9 cellular contexts compared by ENCODE assay signal in genomic region chr12:121802485-121802842, GRCh38. TPM values are rescaled to one million over a fixed set of nuclear protein-coding genes. Genes with fewer than 3 reads are reported as not detected.
DNase-seq lines count a peak whose midpoint lies in the region; ATAC-seq and TF ChIP-seq lines count a peak whose summit lies in the region.
"Had no signal": no experiment of that assay in that cellular context is flagged by ENCODE, and none has a peak within 500 bp of the region (broad histone marks: within the 10 kb centered on the region; RNA-seq: fewer than 3 reads in every experiment).

No MANE protein-coding gene starts in this region.

- peaks cover 36% of the 10 kb centered on the region for H3K36me3 ChIP-seq in SJSA1
- peaks cover 6% of the 10 kb centered on the region for H3K36me3 ChIP-seq in fibroblast of lung (ENCODE audit: control insufficient read depth, insufficient read depth, low read length)

- DNase-seq in GM12864 (ENCODE audit: low read depth): no peak
- DNase-seq in SJSA1 (ENCODE audit: low read depth in 1 of 2, low spot score in 2 of 2): no peak
- no peak for DNase-seq in fibroblast of lung (ENCODE audit: low read depth in 2 of 2)
- no peak for DNase-seq in retinal pigment epithelial cell (ENCODE audit: low read depth)
- no peak for DNase-seq in GF-D8 (lab: John Stamatoyannopoulos, UW)
- no peak for DNase-seq in DMS53 (lab: John Stamatoyannopoulos, UW)

- H3K4me1 ChIP-seq in SJSA1 (replicated peaks) (peaks cover 58% of the 10 kb centered on the region), fibroblast of lung (ENCODE audit: control insufficient read depth, extremely low read depth, insufficient read depth, low read length) (peaks cover 20% of the 10 kb centered on the region)

- H3K4me2 ChIP-seq in fibroblast of lung (ENCODE audit: extremely low read depth, insufficient read depth, low read length): peak overlapping the region; percentile 99

- H3K4me3 ChIP-seq in GM12864 (ENCODE audit: low read depth, low read length): peak overlapping the region; percentile 79
- peak overlapping the region; percentile 53 for H3K4me3 ChIP-seq in SJSA1
- peak overlapping the region; percentile 50 to 92 (median 66) for H3K4me3 ChIP-seq in fibroblast of lung (replicated peaks in 1 of 4; ENCODE audit: control extremely low read depth in 1 of 4, insufficient read depth in 1 of 4, low read depth in 3 of 4, low read length in 4 of 4)
- H3K4me3 ChIP-seq in retinal pigment epithelial cell (ENCODE audit: low read length): peak overlapping the region; percentile 53

- TF ChIP-seq CTCF in GM12864 (IDR thresholded peaks at IDR 0.05; ENCODE audit: low read depth, low read length, missing control alignments): no peak
- no peak for TF ChIP-seq CTCF in fibroblast of lung (conservative IDR thresholded peaks at IDR 0.05 in 1 of 2, IDR thresholded peaks at IDR 0.05 in 1 of 2; ENCODE audit: low read depth in 1 of 2, low read length in 2 of 2)
- no peak for TF ChIP-seq CTCF in retinal pigment epithelial cell (conservative IDR thresholded peaks at IDR 0.05; ENCODE audit: low read depth, low read length)

- H3K27ac ChIP-seq in SJSA1 (peak overlapping the region; percentile 99), fibroblast of lung (ENCODE audit: insufficient read depth, low read length) (peak overlapping the region; percentile 97)

- H3K27me3 ChIP-seq in SJSA1 (replicated peaks) (no peaks in the 10 kb centered on the region), fibroblast of lung (ENCODE audit: control insufficient read depth, insufficient read depth, low read length) (no peaks in the 10 kb centered on the region)

- H3K9me3 ChIP-seq in SJSA1 (replicated peaks) (no peaks in the 10 kb centered on the region), fibroblast of lung (ENCODE audit: control insufficient read depth, insufficient read depth, low read depth, low read length) (no peaks in the 10 kb centered on the region)

- H3K9ac ChIP-seq in fibroblast of lung (ENCODE audit: insufficient read depth, low read length): peak overlapping the region; percentile 87

- H3K79me2 ChIP-seq in fibroblast of lung (ENCODE audit: control insufficient read depth, insufficient read depth, low read length): peaks cover 59% of the 10 kb centered on the region

- H2AFZ ChIP-seq in fibroblast of lung (ENCODE audit: low read length): no peak overlapping the region

- no peaks in the 10 kb centered on the region for H4K20me1 ChIP-seq in fibroblast of lung (ENCODE audit: control insufficient read depth, extremely low read depth, insufficient read depth, low read length)

- ATAC-seq in GM19351 (IDR thresholded peaks at IDR 0.05; ENCODE audit: unreplicated experiment) (no peak), GM21737 (IDR thresholded peaks at IDR 0.05; ENCODE audit: unreplicated experiment) (no peak)

RNA-seq across cellular contexts. Expression of gene SETD1B, which starts 1.3 kb away (rescaled TPM):
- total RNA-seq in SJSA1 (2014; rRNA removed; shearing (Covaris generic)): 1.3 and 1.7 TPM in 2 replicates
- total RNA-seq in fibroblast of lung: 2.1 and 3.5 TPM in 2 replicates
- polyA plus RNA-seq in fibroblast of lung: 1.2 and 1.7 TPM in 2 replicates
- 8.7 and 9.8 TPM in 2 replicates for polyA plus RNA-seq in fibroblast of lung (2012)
- polyA minus RNA-seq in fibroblast of lung (ENCODE audit: low replicate concordance): 12.2 and 13.1 TPM in 2 replicates

RNA-seq across cellular contexts. Expression of gene RHOF, which starts 9.0 kb away (rescaled TPM):
- 1.6 and 4.0 TPM in 2 replicates for total RNA-seq in SJSA1 (2014; rRNA removed; shearing (Covaris generic))
- total RNA-seq in fibroblast of lung: 5.6 and 6.8 TPM in 2 replicates
- 2.3 and 4.8 TPM in 2 replicates for polyA plus RNA-seq in fibroblast of lung
- polyA plus RNA-seq in fibroblast of lung (2012): 4.2 and 8.9 TPM in 2 replicates
- polyA minus RNA-seq in fibroblast of lung (ENCODE audit: low replicate concordance): 4.7 and 8.5 TPM in 2 replicates

RNA-seq across cellular contexts. Expression of gene HPD, which starts 56.2 kb away (rescaled TPM):
- total RNA-seq in SJSA1 (2014; rRNA removed; shearing (Covaris generic)): 0.11 TPM in 1 of 2 replicates, not detected in the other
- total RNA-seq in fibroblast of lung: 0.17 and 0.26 TPM in 2 replicates
- polyA plus RNA-seq in fibroblast of lung: 0.36 and 0.55 TPM in 2 replicates
- polyA plus RNA-seq in fibroblast of lung (2012): 0.29 and 0.47 TPM in 2 replicates
- 2.6 and 3.3 TPM in 2 replicates for polyA minus RNA-seq in fibroblast of lung (ENCODE audit: low replicate concordance)
- total RNA-seq: dermis microvascular lymphatic vessel endothelial cell had no signal
